ENCODE assay signal across 19 cellular contexts in the genomic region with DNA sequence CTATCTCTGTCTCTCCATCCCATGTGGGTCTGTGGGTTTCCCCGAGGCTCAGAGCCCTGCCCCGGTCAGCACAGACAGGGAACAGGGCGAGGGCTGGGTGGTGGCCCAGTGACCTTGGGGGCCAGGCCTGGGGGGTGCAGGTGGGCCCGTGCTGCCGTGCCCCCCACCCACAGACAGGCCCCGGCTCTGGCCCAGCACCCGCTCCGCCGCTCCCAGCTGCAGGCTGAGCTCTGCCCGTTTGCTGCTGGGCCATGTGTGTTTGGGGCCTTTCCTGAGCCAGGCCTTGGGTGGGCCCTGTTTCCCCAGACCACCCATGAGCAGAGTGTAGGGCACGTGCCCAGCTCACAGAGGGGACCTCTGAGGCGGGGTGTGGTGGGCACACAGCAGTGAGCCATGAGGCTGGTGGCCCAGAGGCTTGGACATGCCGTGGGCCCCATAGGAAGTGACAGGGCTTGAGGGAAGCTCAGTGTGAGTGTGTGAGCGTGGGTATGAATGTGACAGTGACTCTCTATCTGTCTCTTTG. TPM values are rescaled to one million over a fixed set of nuclear protein-coding genes. Genes with fewer than 3 reads are reported as not detected.
DNase-seq lines count a peak whose midpoint lies in the region; ATAC-seq and TF ChIP-seq lines count a peak whose summit lies in the region.
"Had no signal": no experiment of that assay in that cellular context is flagged by ENCODE, and none has a peak within 500 bp of the region (broad histone marks: within the 10 kb centered on the region; RNA-seq: fewer than 3 reads in every experiment).

No MANE protein-coding gene starts in this region.

- H3K9me3 Mint-ChIP-seq in glutamatergic neuron (ENCODE audit: unreplicated experiment) (peaks cover 41% of the 10 kb centered on the region), MCF 10A (ENCODE audit: unreplicated experiment) (peaks cover 21% of the 10 kb centered on the region)
- H3K9me3 Mint-ChIP-seq: activated naive CD4-positive, alpha-beta T cell treated with anti-CD3 and anti-CD28 coated beads, Interleukin-2, amount 50 U/mL, for 24 hours; CD4-positive, alpha-beta T cell had no signal

- H3K36me3 ChIP-seq in OCI-LY3 (replicated peaks; ENCODE audit: low read depth, low read length) (no peaks in the 10 kb centered on the region), upper lobe of right lung (no peaks in the 10 kb centered on the region), suprapubic skin (no peaks in the 10 kb centered on the region)
- H3K36me3 ChIP-seq: ovary had no signal

- H3K27me3 Mint-ChIP-seq in glutamatergic neuron (ENCODE audit: unreplicated experiment) (peaks cover 36% of the 10 kb centered on the region), MCF 10A (ENCODE audit: insufficient read depth, unreplicated experiment) (peaks cover 54% of the 10 kb centered on the region)
- H3K27me3 Mint-ChIP-seq: activated naive CD4-positive, alpha-beta T cell treated with anti-CD3 and anti-CD28 coated beads, Interleukin-2, amount 50 U/mL, for 24 hours; CD4-positive, alpha-beta T cell had no signal

- H3K27ac ChIP-seq in OCI-LY3 (ENCODE audit: low read length), result peak overlapping the region; percentile 99
- H3K27ac ChIP-seq in upper lobe of right lung, result no peak overlapping the region
- no peak overlapping the region for H3K27ac ChIP-seq in suprapubic skin
- H3K27ac ChIP-seq: A549, hepatocyte, HL-60, ovary had no signal

- DNase-seq in activated effector memory CD4-positive, alpha-beta T cell treated with anti-CD3 and anti-CD28 coated beads, Interleukin-2, amount 50 U/mL, for 16 hours, result peak; percentile 34
- no peak for DNase-seq in activated effector memory CD4-positive, alpha-beta T cell treated with Interleukin-2 at 50 U/mL for 16 hours
- no peak for DNase-seq in glutamatergic neuron
- peak; percentile 39 for DNase-seq in upper lobe of right lung
- no peak for DNase-seq in suprapubic skin (ENCODE audit: low spot score in 2 of 2)
- no peak for DNase-seq in MCF 10A (ENCODE audit: unreplicated experiment)
- DNase-seq: CD4-positive, alpha-beta T cell; effector memory CD4-positive, alpha-beta T cell; left cardiac atrium; NCI-H1694 treated with DMSO at 0.1 percent for 48 hours; NCI-H524 treated with DMSO at 0.1 percent for 48 hours; ovary; stimulated activated naive CD4-positive, alpha-beta T cell had no signal

- H4K20me1 ChIP-seq in OCI-LY3 (ENCODE audit: insufficient read depth, low read length), result no peaks in the 10 kb centered on the region

- H3K36me3 Mint-ChIP-seq in glutamatergic neuron (ENCODE audit: unreplicated experiment) (peaks cover 41% of the 10 kb centered on the region), MCF 10A (ENCODE audit: insufficient read depth, unreplicated experiment) (no peaks in the 10 kb centered on the region)
- H3K36me3 Mint-ChIP-seq: activated naive CD4-positive, alpha-beta T cell treated with anti-CD3 and anti-CD28 coated beads, Interleukin-2, amount 50 U/mL, for 24 hours had no signal

- H3K4me1 ChIP-seq in OCI-LY3 (ENCODE audit: low read length) (peaks cover 62% of the 10 kb centered on the region), upper lobe of right lung (no peaks in the 10 kb centered on the region), suprapubic skin (no peaks in the 10 kb centered on the region)
- H3K4me1 ChIP-seq: A549 had no signal

- TF ChIP-seq CTCF in OCI-LY3 (IDR thresholded peaks at IDR 0.05; ENCODE audit: low read depth, low read length) (no peak), glutamatergic neuron (IDR thresholded peaks at IDR 0.05; ENCODE audit: partially characterized antibody, unreplicated experiment) (no peak), upper lobe of right lung (IDR thresholded peaks at IDR 0.05) (no peak), suprapubic skin (IDR thresholded peaks at IDR 0.05) (no peak), MCF 10A (IDR thresholded peaks at IDR 0.05; ENCODE audit: unreplicated experiment) (no peak)

- H3K4me3 ChIP-seq in OCI-LY3 (ENCODE audit: low read length) (peak overlapping the region; percentile 28; the same call in 1 of the 2 replicates), upper lobe of right lung (no peak overlapping the region), suprapubic skin (no peak overlapping the region)
- H3K4me3 ChIP-seq: A549, hepatocyte, ovary had no signal

- intact Hi-C loops in upper lobe of right lung (cut with DNase I), result no loop called here
- intact Hi-C loops in MCF 10A (cut with micrococcal nuclease), result no loop called here

- H3K9me3 ChIP-seq in OCI-LY3 (ENCODE audit: insufficient read depth, low read length), result no peaks in the 10 kb centered on the region; the same call in 1 of the 2 replicates
- H3K9me3 ChIP-seq in upper lobe of right lung, result no peaks in the 10 kb centered on the region
- no peaks in the 10 kb centered on the region for H3K9me3 ChIP-seq in suprapubic skin
- H3K9me3 ChIP-seq: A549, ovary had no signal

- CTCF ChIA-PET in MCF 10A (lab: Yijun Ruan, JAX), result no interaction called here

- H3K27me3 ChIP-seq in OCI-LY3 (ENCODE audit: low read depth, low read length) (no peaks in the 10 kb centered on the region), upper lobe of right lung (no peaks in the 10 kb centered on the region), suprapubic skin (no peaks in the 10 kb centered on the region)
- H3K27me3 ChIP-seq: hepatocyte, ovary had no signal

- peak overlapping the region; percentile 89 for H3K9ac ChIP-seq in OCI-LY3 (ENCODE audit: low read length)

- peaks cover 30% of the 10 kb centered on the region for H3K79me2 ChIP-seq in OCI-LY3 (ENCODE audit: low read length)
- H3K79me2 ChIP-seq: hepatocyte had no signal

- no peak for TF ChIP-seq POLR2A in suprapubic skin (IDR thresholded peaks at IDR 0.05)

- 80% methylated on average over 13 of the region's 14 CpGs for WGBS in suprapubic skin

- H3K4me3 Mint-ChIP-seq in glutamatergic neuron (ENCODE audit: unreplicated experiment) (no peak overlapping the region), MCF 10A (ENCODE audit: unreplicated experiment) (no peak overlapping the region)
- H3K4me3 Mint-ChIP-seq: activated naive CD4-positive, alpha-beta T cell treated with anti-CD3 and anti-CD28 coated beads, Interleukin-2, amount 50 U/mL, for 24 hours; CD4-positive, alpha-beta T cell had no signal

- POLR2A ChIA-PET in MCF 10A (lab: Yijun Ruan, JAX), result no interaction called here

- H3K4me2 ChIP-seq in OCI-LY3 (ENCODE audit: low read length), result peak overlapping the region; percentile 55
- H3K4me2 ChIP-seq: A549, hepatocyte had no signal

- BruUV-seq in MCF 10A (replicated peaks; lab: Mats Ljungman, UMichigan), result no TSS peak

- H3K27ac Mint-ChIP-seq in glutamatergic neuron (ENCODE audit: unreplicated experiment), result peak overlapping the region; percentile 70
- no peak overlapping the region for H3K27ac Mint-ChIP-seq in MCF 10A (ENCODE audit: low read depth, unreplicated experiment)
- H3K27ac Mint-ChIP-seq: activated naive CD4-positive, alpha-beta T cell treated with anti-CD3 and anti-CD28 coated beads, Interleukin-2, amount 50 U/mL, for 24 hours; CD4-positive, alpha-beta T cell had no signal

- no peak for TF ChIP-seq EP300 in suprapubic skin (IDR thresholded peaks at IDR 0.05)

- ATAC-seq in upper lobe of right lung (no peak), HG02571 (IDR thresholded peaks at IDR 0.05; ENCODE audit: unreplicated experiment) (no peak)
- ATAC-seq: left cardiac atrium had no signal

- no peak overlapping the region for H2AFZ ChIP-seq in OCI-LY3 (ENCODE audit: low read depth, low read length)
- H2AFZ ChIP-seq: hepatocyte had no signal

- H3K4me1 Mint-ChIP-seq in glutamatergic neuron (ENCODE audit: low read depth, unreplicated experiment) (no peaks in the 10 kb centered on the region), MCF 10A (ENCODE audit: insufficient read depth, unreplicated experiment) (peaks cover 20% of the 10 kb centered on the region)
- H3K4me1 Mint-ChIP-seq: activated naive CD4-positive, alpha-beta T cell treated with anti-CD3 and anti-CD28 coated beads, Interleukin-2, amount 50 U/mL, for 24 hours had no signal

RNA-seq across cellular contexts. Expression of a gene that starts 51.0 kb away (rescaled TPM):
- total RNA-seq in glutamatergic neuron (ENCODE audit: unreplicated experiment) (2.7 TPM), upper lobe of right lung (1.5 TPM), suprapubic skin (1 to 10 TPM; 1.7 to 4.2 (median 2.7) TPM), MCF 10A (2022) (0.34 and 0.68 TPM in 2 replicates)

Comparison
In these comparisons a context has a peak if more than half of its experiments do, and no peak if none do; other contexts are left out.
1. DNase-seq: peak in activated effector memory CD4-positive, alpha-beta T cell treated with anti-CD3 and anti-CD28 coated beads, Interleukin-2, amount 50 U/mL, for 16 hours (single experiment) and upper lobe of right lung (single experiment); none in activated effector memory CD4-positive, alpha-beta T cell treated with Interleukin-2 at 50 U/mL for 16 hours (single experiment), glutamatergic neuron (single experiment), suprapubic skin (0 of 2) and MCF 10A (single experiment).